ENCODE assay signal across 22 cellular contexts in the genomic region with DNA sequence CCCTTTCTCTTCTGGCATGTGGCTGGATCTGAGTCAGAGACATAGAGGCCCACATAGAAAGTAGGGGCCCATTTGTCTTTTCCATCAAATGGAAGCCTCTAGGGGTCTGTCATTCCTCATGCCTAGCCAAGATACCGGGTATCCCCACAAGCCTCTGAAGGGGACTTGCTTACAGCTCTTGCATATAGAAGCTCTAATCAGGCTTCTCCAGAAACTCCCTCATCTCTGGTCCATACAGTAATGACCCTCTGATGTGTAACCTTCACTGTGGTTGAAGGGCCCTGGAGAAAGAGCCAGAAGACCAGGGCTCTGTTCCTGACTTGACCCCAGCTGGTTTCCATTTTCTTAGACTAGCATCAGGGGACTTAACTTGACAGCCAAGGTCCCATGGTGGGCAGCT.
"Had no signal": no experiment of that assay in that cellular context is flagged by ENCODE, and none has a peak within 500 bp of the region (broad histone marks: within the 10 kb centered on the region; RNA-seq: fewer than 3 reads in every experiment).

No MANE protein-coding gene starts in this region.

- H3K27me3 ChIP-seq: pancreas, right atrium auricular region, right lobe of liver, uterus had no signal

- H3K4me2 ChIP-seq: smooth muscle cell had no signal

- H3K4me3 ChIP-seq: left lung, lower lobe of right lung, pancreas, psoas muscle, right atrium auricular region, right lobe of liver, smooth muscle cell, tibial nerve, uterus had no signal

- H3K27ac ChIP-seq: left lung, lower lobe of right lung, pancreas, psoas muscle, right atrium auricular region, right lobe of liver, tibial nerve, uterus had no signal

- DNase-seq: hypothalamus; immature natural killer cell; kidney; left colon; left lung; lower lobe of right lung; mammary epithelial cell; mesenchymal stem cell; naive thymus-derived CD8-positive, alpha-beta T cell; pancreas; psoas muscle; right lobe of liver; stimulated activated CD4-positive, alpha-beta T cell treated with anti-CD3 and anti-CD28 coated beads, Interleukin-1b, Interleukin-23, amount 100 ng/mL, for 48 hours; stimulated activated CD4-positive, alpha-beta T cell treated with anti-CD3 and anti-CD28 coated beads, Interleukin-2, amount 100 ng/mL, for 48 hours; stimulated activated CD4-positive, alpha-beta T cell treated with anti-CD3 and anti-CD28 coated beads, Interleukin-4, amount 100 ng/mL, for 4 hours; stimulated activated CD8-positive, alpha-beta memory T cell treated with anti-CD3 and anti-CD28 coated beads, Interleukin-4, amount 100 ng/mL, for 48 hours; stimulated activated naive CD4-positive, alpha-beta T cell treated with Interleukin-2 at 50 U/mL for 16 hours; stimulated activated naive CD8-positive, alpha-beta T cell treated with anti-CD3 and anti-CD28 coated beads, Interleukin-15, amount 100 ng/mL, for 72 hours; uterus had no signal

- H3K36me3 ChIP-seq: left lung, lower lobe of right lung, pancreas, right atrium auricular region, right lobe of liver, tibial nerve, uterus had no signal

- H3K9me3 ChIP-seq: left lung, lower lobe of right lung, pancreas, right atrium auricular region, right lobe of liver, tibial nerve, uterus had no signal

- H3K4me1 ChIP-seq: left lung, pancreas, psoas muscle, right atrium auricular region, right lobe of liver, uterus had no signal
